ENCODE assay signal across 34 cellular contexts in genomic region chr7:46197833-46198540, GRCh38.
"Had no signal": no experiment of that assay in that cellular context is flagged by ENCODE, and none has a peak within 500 bp of the region (broad histone marks: within the 10 kb centered on the region; RNA-seq: fewer than 3 reads in every experiment).

No MANE protein-coding gene starts in this region.

- ATAC-seq: activated CD8-positive, alpha-beta memory T cell treated with anti-CD3 and anti-CD28 coated beads, Interleukin-2, amount 10 ng/mL, durations not matched to agents 7 days and 5 days; activated naive CD4-positive, alpha-beta T cell treated with anti-CD3 and anti-CD28 coated beads, Interleukin-2, amount 50 U/mL, for 72 hours; PC-3; Right ventricle myocardium inferior had no signal

- H3K27me3 Mint-ChIP-seq: activated CD4-positive, alpha-beta memory T cell treated with anti-CD3 and anti-CD28 coated beads, Interleukin-2, amount 10 ng/mL, durations not matched to agents 7 days and 5 days; activated CD8-positive, alpha-beta memory T cell treated with anti-CD3 and anti-CD28 coated beads, Interleukin-2, amount 10 ng/mL, durations not matched to agents 7 days and 5 days; brain had no signal

- H3K4me3 ChIP-seq: adrenal gland, Peyer's patch had no signal

- H3K9me3 ChIP-seq: adrenal gland, Peyer's patch had no signal

- H3K36me3 ChIP-seq: adrenal gland, Peyer's patch, WERI-Rb-1 had no signal

- H3K36me3 Mint-ChIP-seq: activated CD8-positive, alpha-beta memory T cell treated with anti-CD3 and anti-CD28 coated beads, Interleukin-2, amount 10 ng/mL, durations not matched to agents 7 days and 5 days; activated naive CD4-positive, alpha-beta T cell treated with anti-CD3 and anti-CD28 coated beads, Interleukin-2, amount 50 U/mL, for 72 hours; brain had no signal

- H3K27me3 ChIP-seq: adrenal gland, Peyer's patch had no signal

- DNase-seq: activated CD4-positive, alpha-beta memory T cell treated with anti-CD3 and anti-CD28 coated beads, Interleukin-2, amount 10 ng/mL, durations not matched to agents 7 days and 5 days; activated CD4-positive, alpha-beta T cell treated with anti-CD3 and anti-CD28 coated beads for 1 hour; activated CD4-positive, alpha-beta T cell treated with anti-CD3 and anti-CD28 coated beads for 48 hours; activated CD4-positive, CD25-positive, alpha-beta regulatory T cell; activated CD8-positive, alpha-beta memory T cell treated with anti-CD3 and anti-CD28 coated beads for 24 hours; activated CD8-positive, alpha-beta memory T cell treated with anti-CD3 and anti-CD28 coated beads, Interleukin-2, amount 10 ng/mL, durations not matched to agents 7 days and 5 days; activated CD8-positive, alpha-beta memory T cell treated with anti-CD3 and anti-CD28 coated beads, Interleukin-2, amount 50 U/mL, for 48 hours; activated gamma-delta T cell treated with Interleukin-2 at 50 U/mL for 16 hours; activated naive CD4-positive, alpha-beta T cell treated with anti-CD3 and anti-CD28 coated beads for 36 hours; adrenal gland; caudate nucleus; cerebellar nuclear complex; NCI-H1092 treated with DMSO at 0.1 percent for 48 hours; NCI-H1417 treated with DMSO at 0.1 percent for 48 hours; NCI-H187 treated with DMSO at 0.1 percent for 48 hours; NCI-H2081; NCI-H2171 treated with DMSO at 0.1 percent for 48 hours; NCI-H2227 treated with DMSO at 0.1 percent for 48 hours; NCI-H510A; NCI-H526; NCI-H748 treated with DMSO at 0.1 percent for 48 hours; NK-92 treated with Interleukin-12 subunit alpha and Interleukin-12 subunit beta, amount 100 ng/mL, for 24 hours; PC-3; Peyer's patch; SIG-M5; SW 1271; T1000; WERI-Rb-1 had no signal

- H3K4me1 Mint-ChIP-seq: activated CD4-positive, alpha-beta memory T cell treated with anti-CD3 and anti-CD28 coated beads, Interleukin-2, amount 10 ng/mL, durations not matched to agents 7 days and 5 days; activated CD8-positive, alpha-beta memory T cell treated with anti-CD3 and anti-CD28 coated beads, Interleukin-2, amount 10 ng/mL, durations not matched to agents 7 days and 5 days had no signal

- H3K27ac ChIP-seq: adrenal gland, Peyer's patch, RWPE1, WERI-Rb-1 had no signal

- H3K4me1 ChIP-seq: adrenal gland, Peyer's patch had no signal

- FAIRE-seq: astrocyte, bronchial epithelial cell had no signal

- H3K9me3 Mint-ChIP-seq: activated CD4-positive, alpha-beta memory T cell treated with anti-CD3 and anti-CD28 coated beads, Interleukin-2, amount 10 ng/mL, durations not matched to agents 7 days and 5 days; activated naive CD4-positive, alpha-beta T cell treated with anti-CD3 and anti-CD28 coated beads for 36 hours; brain had no signal

- H3K27ac Mint-ChIP-seq: activated CD4-positive, alpha-beta memory T cell treated with anti-CD3 and anti-CD28 coated beads, Interleukin-2, amount 10 ng/mL, durations not matched to agents 7 days and 5 days; activated CD8-positive, alpha-beta memory T cell treated with anti-CD3 and anti-CD28 coated beads, Interleukin-2, amount 10 ng/mL, durations not matched to agents 7 days and 5 days; activated naive CD4-positive, alpha-beta T cell treated with anti-CD3 and anti-CD28 coated beads for 36 hours; activated naive CD4-positive, alpha-beta T cell treated with anti-CD3 and anti-CD28 coated beads, Interleukin-2, amount 50 U/mL, for 72 hours; brain had no signal

- H3K4me3 Mint-ChIP-seq: activated CD4-positive, alpha-beta memory T cell treated with anti-CD3 and anti-CD28 coated beads, Interleukin-2, amount 10 ng/mL, durations not matched to agents 7 days and 5 days; activated CD8-positive, alpha-beta memory T cell treated with anti-CD3 and anti-CD28 coated beads, Interleukin-2, amount 10 ng/mL, durations not matched to agents 7 days and 5 days; activated naive CD4-positive, alpha-beta T cell treated with anti-CD3 and anti-CD28 coated beads for 36 hours; brain had no signal
